17 cellular contexts compared by ENCODE assay signal in the genomic region with DNA sequence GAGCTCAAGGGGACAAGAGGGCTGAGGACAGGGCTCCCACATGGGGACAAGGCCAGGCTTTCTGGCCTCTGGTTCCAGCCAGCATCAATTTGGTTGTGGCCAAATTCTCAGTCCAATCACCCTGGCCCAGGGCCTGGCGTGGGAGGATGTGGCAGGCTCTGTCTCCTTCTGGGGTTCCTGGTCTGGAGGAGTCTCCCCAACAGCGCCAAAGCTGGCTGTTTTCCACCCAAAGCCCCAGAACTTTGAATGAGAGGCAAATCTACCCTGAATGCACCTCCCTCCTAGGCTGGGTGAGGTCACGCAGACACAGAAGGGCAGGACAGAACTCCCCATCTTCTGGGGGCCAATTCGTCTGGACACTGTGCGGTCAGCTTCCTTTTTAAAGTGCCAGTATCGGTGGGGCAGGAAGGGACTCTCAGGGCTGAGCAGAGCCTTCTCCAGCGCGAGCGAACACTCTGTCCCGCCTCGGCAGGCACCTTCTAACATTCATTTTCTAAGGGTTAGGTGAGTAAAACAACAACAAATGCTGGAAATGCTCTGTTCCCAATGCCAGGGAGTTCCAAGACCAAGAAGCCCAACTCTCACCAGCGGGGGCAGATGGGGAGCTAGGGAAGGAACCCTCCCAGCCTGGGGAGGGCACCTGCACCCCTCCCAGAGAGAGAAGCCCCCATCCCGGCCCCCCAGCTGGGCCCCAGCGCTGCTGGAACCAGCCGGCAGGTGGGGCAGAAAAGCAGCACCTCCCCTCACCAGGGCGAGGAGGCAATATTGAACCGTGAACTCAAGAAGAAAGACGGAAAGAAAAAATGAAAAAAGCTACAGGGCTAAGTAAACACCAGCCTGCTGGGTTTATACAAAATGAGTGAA. TPM values are rescaled to one million over a fixed set of nuclear protein-coding genes. Genes with fewer than 3 reads are reported as not detected.
A peak's percentile ranks its signal among the peaks of the same experiment; 100 is the strongest.
DNase-seq lines count a peak whose midpoint lies in the region; ATAC-seq and TF ChIP-seq lines count a peak whose summit lies in the region.
"Had no signal": no experiment of that assay in that cellular context is flagged by ENCODE, and none has a peak within 500 bp of the region (broad histone marks: within the 10 kb centered on the region; RNA-seq: fewer than 3 reads in every experiment).

No MANE protein-coding gene starts in this region.

- H3K4me1 Mint-ChIP-seq in T-helper 17 cell (peaks cover 32% of the 10 kb centered on the region), glutamatergic neuron (ENCODE audit: low read depth, unreplicated experiment) (peaks cover 13% of the 10 kb centered on the region)
- H3K4me1 Mint-ChIP-seq in naive thymus-derived CD8-positive, alpha-beta T cell = peaks cover 24 to 63% (median 53%) of the 10 kb centered on the region in 4 donors

- peaks cover 0 to 38% of the 10 kb centered on the region in 2 experiments; a peak in 1 of 3 replicates for H3K36me3 ChIP-seq in HEK293 (ENCODE audit: control insufficient read depth in 2 of 2, insufficient read depth in 1 of 2, low read length in 2 of 2)

- peaks cover 3% of the 10 kb centered on the region; the same call in 1 of the 2 replicates for H3K4me1 ChIP-seq in HEK293 (ENCODE audit: control insufficient read depth, insufficient read depth, low read length)

- H3K36me3 Mint-ChIP-seq in T-helper 17 cell (ENCODE audit: low read depth) (peaks cover 2% of the 10 kb centered on the region), glutamatergic neuron (ENCODE audit: unreplicated experiment) (no peaks in the 10 kb centered on the region)
- H3K36me3 Mint-ChIP-seq in naive thymus-derived CD8-positive, alpha-beta T cell = peaks cover 0 to 65% (median 8%) of the 10 kb centered on the region in 3 donors

- no peak overlapping the region for H3K4me3 ChIP-seq in HEK293 (ENCODE audit: low read depth, low read length)
- H3K4me3 ChIP-seq: adrenal gland had no signal

- peak overlapping the region; percentile 54 for H3K27ac Mint-ChIP-seq in T-helper 17 cell
- peak overlapping the region in 9 of 10 donors; percentile 40 to 95 (median 78) for H3K27ac Mint-ChIP-seq in naive thymus-derived CD8-positive, alpha-beta T cell
- no peak overlapping the region for H3K27ac Mint-ChIP-seq in glutamatergic neuron (ENCODE audit: unreplicated experiment)
- H3K27ac Mint-ChIP-seq: nephron progenitor cell had no signal

- POLR2A ChIA-PET in HEK293 (lab: Yijun Ruan, JAX) = interaction anchor here (1.0 to 2.8 kb wide), 2 partner anchors 16 to 38 kb away, joined by 3 to 12 read pairs; a partner anchor contains a TSS
- POLR2A ChIA-PET in naive thymus-derived CD8-positive, alpha-beta T cell (lab: Charles Lee) = interaction anchor here (0.6 to 67.4 kb wide), 7 partner anchors 8 to 164 kb away, joined by 3 to 2190 read pairs (median 8); a partner anchor contains a TSS

- TF ChIP-seq CTCF in HEK293 (tag by site-specific recombination; IDR thresholded peaks at IDR 0.05) (no peak), glutamatergic neuron (IDR thresholded peaks at IDR 0.05; ENCODE audit: partially characterized antibody, unreplicated experiment) (no peak)

- no peak overlapping the region for H3K4me3 Mint-ChIP-seq in T-helper 17 cell
- H3K4me3 Mint-ChIP-seq in naive thymus-derived CD8-positive, alpha-beta T cell = peak overlapping the region in 1 of 10 donors; percentile 15
- H3K4me3 Mint-ChIP-seq in glutamatergic neuron (ENCODE audit: unreplicated experiment) = no peak overlapping the region
- H3K4me3 Mint-ChIP-seq: nephron progenitor cell had no signal

- H3K9me3 ChIP-seq in HEK293 (ENCODE audit: control insufficient read depth, insufficient read depth, low read depth, low read length) (no peaks in the 10 kb centered on the region), T-helper 17 cell (ENCODE audit: control insufficient read depth, low read length, poor library complexity, severe bottlenecking) (no peaks in the 10 kb centered on the region)
- H3K9me3 ChIP-seq: adrenal gland had no signal

- peaks cover 0 to 5% (median 0%) of the 10 kb centered on the region in 9 donors for H3K9me3 Mint-ChIP-seq in naive thymus-derived CD8-positive, alpha-beta T cell
- peaks cover 6% of the 10 kb centered on the region for H3K9me3 Mint-ChIP-seq in glutamatergic neuron (ENCODE audit: unreplicated experiment)
- H3K9me3 Mint-ChIP-seq: nephron progenitor cell had no signal

- DNase-seq in T-helper 17 cell (no peak), DMS53 (lab: John Stamatoyannopoulos, UW) (no peak), glutamatergic neuron (no peak)
- no peak for DNase-seq in naive thymus-derived CD8-positive, alpha-beta T cell
- no peak for DNase-seq in activated T-cell treated with anti-CD3 and anti-CD28 coated beads, Interleukin-2, amount 50 U/mL, for 1 hour
- DNase-seq: activated CD8-positive, alpha-beta memory T cell treated with anti-CD3 and anti-CD28 coated beads, Interleukin-2, amount 50 U/mL, for 48 hours; adrenal gland; KG1; mammary epithelial cell; NCI-H1105; NCI-H226; nephron progenitor cell; stimulated activated CD8-positive, alpha-beta memory T cell treated with anti-CD3 and anti-CD28 coated beads, Interleukin-4, amount 100 ng/mL, for 48 hours; trophoblast cell; WERI-Rb-1 had no signal

- no peak for ATAC-seq in T-helper 17 cell
- no peak for ATAC-seq in naive thymus-derived CD8-positive, alpha-beta T cell
- ATAC-seq: sciatic nerve had no signal

- no peak overlapping the region for H3K27ac ChIP-seq in HEK293 (ENCODE audit: extremely low read depth, low read depth, low read length)
- H3K27ac ChIP-seq: adrenal gland had no signal

- no peaks in the 10 kb centered on the region for H3K27me3 Mint-ChIP-seq in T-helper 17 cell
- peaks cover 0 to 3% (median 0%) of the 10 kb centered on the region in 5 donors for H3K27me3 Mint-ChIP-seq in naive thymus-derived CD8-positive, alpha-beta T cell
- H3K27me3 Mint-ChIP-seq in glutamatergic neuron (ENCODE audit: unreplicated experiment) = peaks cover 6% of the 10 kb centered on the region

- CTCF ChIA-PET in HEK293 (lab: Yijun Ruan, JAX) = interaction anchor here (0.6 to 8.1 kb wide), 17 partner anchors 9 to 212 kb away, joined by 3 to 165 read pairs (median 6); a partner anchor contains a TSS

TF ChIP-seq in HEK293, 187 proteins besides CTCF, POLR2A, EP300 and RAD21:
- TF ChIP-seq ZNF341 (tag by site-specific recombination; IDR thresholded peaks at IDR 0.05; ENCODE audit: low read depth) = no peak
- TF ChIP-seq ZIC2 (tag by site-specific recombination; IDR thresholded peaks at IDR 0.05) = peak; percentile 23
- TF ChIP-seq GLIS2 (tag by site-specific recombination; IDR thresholded peaks at IDR 0.05) = 0 out of 2 replicates have a peak, but pooled peaks have one; percentile 14

RNA-seq across cellular contexts. Expression of a gene that starts 3.6 kb away (rescaled TPM):
- total RNA-seq in T-helper 17 cell (10 to 100 TPM; 23.3 to 26.2 TPM), glutamatergic neuron (ENCODE audit: unreplicated experiment) (35.3 TPM)
- 10 to 100 TPM; 71.1 to 74.6 TPM for total RNA-seq in naive thymus-derived CD8-positive, alpha-beta T cell
- 10 to 100 TPM; 28.5 to 34.7 (median 34.2) TPM for polyA plus RNA-seq in naive thymus-derived CD8-positive, alpha-beta T cell

RNA-seq across cellular contexts. Expression of a gene that starts 10.7 kb away (rescaled TPM):
- total RNA-seq in T-helper 17 cell = 1 to 10 TPM; 2.1 to 2.3 TPM
- 1 to 10 TPM; 1.8 to 2.0 TPM for total RNA-seq in naive thymus-derived CD8-positive, alpha-beta T cell
- polyA plus RNA-seq in naive thymus-derived CD8-positive, alpha-beta T cell = under 1 TPM in 2 of 3 donors, not detected in 1; 0.28 to 0.46 TPM
- 11.9 TPM for total RNA-seq in glutamatergic neuron (ENCODE audit: unreplicated experiment)

RNA-seq across cellular contexts. Expression of a gene that starts 24.5 kb away (rescaled TPM):
- total RNA-seq in T-helper 17 cell (10 to 100 TPM; 18.5 to 22.1 TPM), glutamatergic neuron (ENCODE audit: unreplicated experiment) (15.8 TPM)
- total RNA-seq in naive thymus-derived CD8-positive, alpha-beta T cell = 10 to 100 TPM; 47.0 to 47.5 TPM
- 10 to 100 TPM; 19.8 to 34.4 (median 22.1) TPM for polyA plus RNA-seq in naive thymus-derived CD8-positive, alpha-beta T cell

RNA-seq across cellular contexts. Expression of a gene that starts 39.5 kb away (rescaled TPM):
- total RNA-seq in T-helper 17 cell = 100 to 1,000 TPM; 254 to 268 TPM
- total RNA-seq in naive thymus-derived CD8-positive, alpha-beta T cell = 100 to 1,000 TPM; 564 to 631 TPM
- polyA plus RNA-seq in naive thymus-derived CD8-positive, alpha-beta T cell = 100 to 1,000 TPM; 134 to 318 (median 149) TPM
- 15.8 TPM for total RNA-seq in glutamatergic neuron (ENCODE audit: unreplicated experiment)

RNA-seq across cellular contexts. Expression of a gene that starts 41.9 kb away (rescaled TPM):
- 100 to 1,000 TPM in 1 of 2 donors, 10 to 100 TPM in 1; 74.5 to 108 TPM for total RNA-seq in T-helper 17 cell
- total RNA-seq in naive thymus-derived CD8-positive, alpha-beta T cell = 100 to 1,000 TPM; 102 to 110 TPM
- polyA plus RNA-seq in naive thymus-derived CD8-positive, alpha-beta T cell = 10 to 100 TPM; 29.8 to 42.8 (median 30.3) TPM
- total RNA-seq in glutamatergic neuron (ENCODE audit: unreplicated experiment) = 26.1 TPM
